17 cellular contexts compared by ENCODE assay signal in the genomic region with DNA sequence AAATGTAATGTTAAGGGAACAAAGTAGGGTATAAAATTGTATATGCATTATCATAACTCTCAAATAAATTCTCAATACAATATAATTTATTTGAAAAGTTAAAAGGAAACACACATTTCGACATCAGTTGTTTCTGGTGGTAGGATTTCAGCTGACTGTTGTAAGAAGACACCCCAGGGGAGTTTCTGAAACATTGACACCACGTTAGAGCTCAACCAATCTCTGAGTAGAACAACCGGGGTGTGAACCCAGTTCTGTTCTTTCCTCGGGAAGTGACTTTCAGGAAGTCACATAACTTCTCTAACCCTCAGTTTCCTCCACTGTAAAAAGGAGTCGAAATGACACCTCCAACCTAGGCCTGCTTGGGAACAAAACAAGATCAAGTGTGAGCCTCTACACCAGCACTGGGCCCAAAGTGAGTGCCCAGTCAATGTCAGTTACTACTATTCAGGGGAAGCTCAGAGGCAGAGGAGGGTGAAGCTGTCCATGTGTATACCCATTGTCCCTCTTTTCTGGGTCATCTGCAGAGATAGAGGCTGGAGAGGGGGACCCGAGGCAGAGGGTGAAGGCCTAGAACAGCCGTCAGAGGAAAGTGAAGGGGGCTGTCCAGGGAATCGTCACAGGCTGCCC.
DNase-seq lines count a peak whose midpoint lies in the region; ATAC-seq and TF ChIP-seq lines count a peak whose summit lies in the region.
"Had no signal": no experiment of that assay in that cellular context is flagged by ENCODE, and none has a peak within 500 bp of the region (broad histone marks: within the 10 kb centered on the region; RNA-seq: fewer than 3 reads in every experiment).

No MANE protein-coding gene starts in this region.

- no peak overlapping the region for H3K4me3 ChIP-seq in fibroblast of mammary gland (ENCODE audit: control insufficient read depth, low read depth, low read length)

- H3K9me3 Mint-ChIP-seq in activated T-cell treated with anti-CD3 and anti-CD28 coated beads, Interleukin-2, amount 50 U/mL, for 24 hours = no peaks in the 10 kb centered on the region
- no peaks in the 10 kb centered on the region for H3K9me3 Mint-ChIP-seq in activated CD8-positive, alpha-beta T cell treated with anti-CD3 and anti-CD28 coated beads for 36 hours
- H3K9me3 Mint-ChIP-seq in progenitor cell of endocrine pancreas (ENCODE audit: low read depth) = no peaks in the 10 kb centered on the region
- H3K9me3 Mint-ChIP-seq: CD4-positive, alpha-beta T cell had no signal

- peaks cover 54% of the 10 kb centered on the region for H3K4me1 Mint-ChIP-seq in activated T-cell treated with anti-CD3 and anti-CD28 coated beads, Interleukin-2, amount 50 U/mL, for 24 hours (ENCODE audit: low read depth)
- peaks cover 70% of the 10 kb centered on the region for H3K4me1 Mint-ChIP-seq in activated CD8-positive, alpha-beta T cell treated with anti-CD3 and anti-CD28 coated beads for 36 hours (ENCODE audit: low read depth)
- H3K4me1 Mint-ChIP-seq in progenitor cell of endocrine pancreas (ENCODE audit: low read depth) = peaks cover 50% of the 10 kb centered on the region

- intact Hi-C loops in activated CD8-positive, alpha-beta T cell treated with anti-CD3 and anti-CD28 coated beads for 36 hours (cut with micrococcal nuclease) = no loop called here
- intact Hi-C loops in Right ventricle myocardium inferior (cut with DNase I) (no loop called here), cardiac septum (cut with DNase I) (no loop called here)

- peaks cover 42% of the 10 kb centered on the region for H3K36me3 Mint-ChIP-seq in activated T-cell treated with anti-CD3 and anti-CD28 coated beads, Interleukin-2, amount 50 U/mL, for 24 hours (ENCODE audit: low read depth)
- peaks cover 29% of the 10 kb centered on the region for H3K36me3 Mint-ChIP-seq in activated CD8-positive, alpha-beta T cell treated with anti-CD3 and anti-CD28 coated beads for 36 hours (ENCODE audit: low read depth)
- H3K36me3 Mint-ChIP-seq in progenitor cell of endocrine pancreas (ENCODE audit: insufficient read depth) = no peaks in the 10 kb centered on the region

- H3K4me3 Mint-ChIP-seq in activated T-cell treated with anti-CD3 and anti-CD28 coated beads, Interleukin-2, amount 50 U/mL, for 24 hours = no peak overlapping the region
- H3K4me3 Mint-ChIP-seq in activated CD8-positive, alpha-beta T cell treated with anti-CD3 and anti-CD28 coated beads for 36 hours = no peak overlapping the region
- no peak overlapping the region for H3K4me3 Mint-ChIP-seq in progenitor cell of endocrine pancreas (ENCODE audit: low read depth)
- H3K4me3 Mint-ChIP-seq: CD4-positive, alpha-beta T cell had no signal

- CTCF ChIA-PET in activated CD8-positive, alpha-beta T cell treated with anti-CD3 and anti-CD28 coated beads for 36 hours (lab: Charles Lee) = interaction anchor here (1.0 to 1.8 kb wide), 3 partner anchors 9 to 17 kb away, joined by 3 to 8 read pairs (median 3); no protein-coding TSS in a partner anchor

- TF ChIP-seq CTCF in activated CD8-positive, alpha-beta T cell treated with anti-CD3 and anti-CD28 coated beads for 36 hours (IDR thresholded peaks at IDR 0.05) = no peak
- TF ChIP-seq CTCF in fibroblast of mammary gland (conservative IDR thresholded peaks at IDR 0.05; ENCODE audit: control insufficient read depth, insufficient read depth, low read depth, low read length) = no peak
- TF ChIP-seq CTCF in progenitor cell of endocrine pancreas (IDR thresholded peaks at IDR 0.05; ENCODE audit: unreplicated experiment) = no peak

- POLR2A ChIA-PET in activated CD8-positive, alpha-beta T cell treated with anti-CD3 and anti-CD28 coated beads for 36 hours (lab: Charles Lee) = no interaction called here

- H3K27me3 Mint-ChIP-seq in activated T-cell treated with anti-CD3 and anti-CD28 coated beads, Interleukin-2, amount 50 U/mL, for 24 hours = no peaks in the 10 kb centered on the region
- H3K27me3 Mint-ChIP-seq in activated CD8-positive, alpha-beta T cell treated with anti-CD3 and anti-CD28 coated beads for 36 hours = no peaks in the 10 kb centered on the region
- no peaks in the 10 kb centered on the region for H3K27me3 Mint-ChIP-seq in progenitor cell of endocrine pancreas
- H3K27me3 Mint-ChIP-seq: CD4-positive, alpha-beta T cell had no signal

- no peak for DNase-seq in activated T-cell treated with anti-CD3 and anti-CD28 coated beads, Interleukin-2, amount 50 U/mL, for 24 hours
- DNase-seq in activated T-cell treated with anti-CD3 and anti-CD28 coated beads, Interleukin-2, amount 50 U/mL, for 1 hour = no peak
- no peak for DNase-seq in activated CD8-positive, alpha-beta T cell treated with anti-CD3 and anti-CD28 coated beads for 36 hours
- DNase-seq in fibroblast of mammary gland (ENCODE audit: low read depth) (peak; percentile 21), progenitor cell of endocrine pancreas (ENCODE audit: low spot score, unreplicated experiment) (no peak), Right ventricle myocardium inferior (ENCODE audit: missing footprints) (no peak), amygdala (lab: John Stamatoyannopoulos, UW) (no peak), cardiac septum (ENCODE audit: low spot score) (no peak)
- DNase-seq: activated CD4-positive, alpha-beta T cell treated with anti-CD3 and anti-CD28 coated beads, Interleukin-2, amount 50 U/mL, for 4 hours; CD4-positive, alpha-beta T cell; DMS53; foreskin melanocyte; NCI-H1436 treated with DMSO at 0.1 percent for 48 hours; NCI-H2227 treated with DMSO at 0.1 percent for 48 hours; occipital lobe; right cardiac atrium; stimulated activated naive CD8-positive, alpha-beta T cell treated with anti-CD3 and anti-CD28 coated beads, Interleukin-15, Interleukin-2, amounts not matched to agents 100 U/mL and 50 U/mL, for 24 hours had no signal

- ATAC-seq in activated CD8-positive, alpha-beta T cell treated with anti-CD3 and anti-CD28 coated beads for 36 hours = no peak
- no peak for ATAC-seq in Right ventricle myocardium inferior
- ATAC-seq: right cardiac atrium; stimulated activated naive CD8-positive, alpha-beta T cell treated with anti-CD3 and anti-CD28 coated beads, Interleukin-15, Interleukin-2, amounts not matched to agents 100 U/mL and 50 U/mL, for 24 hours had no signal

- H3K27ac Mint-ChIP-seq in activated T-cell treated with anti-CD3 and anti-CD28 coated beads, Interleukin-2, amount 50 U/mL, for 24 hours = peak overlapping the region; percentile 15
- peak overlapping the region; percentile 83 for H3K27ac Mint-ChIP-seq in activated CD8-positive, alpha-beta T cell treated with anti-CD3 and anti-CD28 coated beads for 36 hours
- peak overlapping the region; percentile 11 for H3K27ac Mint-ChIP-seq in progenitor cell of endocrine pancreas
- H3K27ac Mint-ChIP-seq: CD4-positive, alpha-beta T cell had no signal

Comparison
In these comparisons a context has a peak if more than half of its experiments do, and no peak if none do; other contexts are left out.
1. H3K27ac Mint-ChIP-seq: peak in every context shown above with its lines; median percentile 83 in activated CD8-positive, alpha-beta T cell treated with anti-CD3 and anti-CD28 coated beads for 36 hours; 15 in activated T-cell treated with anti-CD3 and anti-CD28 coated beads, Interleukin-2, amount 50 U/mL, for 24 hours; 11 in progenitor cell of endocrine pancreas.